In genomic region chr16:8686879-8687278, GRCh38 we compare ENCODE assay signal across 1 cellular context.
TF ChIP-seq lines count a peak whose summit lies in the region.

No MANE protein-coding gene starts in this region.

TF ChIP-seq in SK-N-SH treated with all-trans-retinoic acid at 6 μM for 48 hours, 23 proteins besides CTCF, POLR2A, EP300 and RAD21 (continued from another document):
- no peak for TF ChIP-seq POU6F1 (CRISPR knock-in tag; IDR thresholded peaks at IDR 0.05; ENCODE audit: borderline replicate concordance, low read depth)
- TF ChIP-seq ZFP3 (CRISPR knock-in tag; IDR thresholded peaks at IDR 0.05) = no peak
- no peak for TF ChIP-seq GLIS3 (CRISPR knock-in tag; IDR thresholded peaks at IDR 0.05)
- TF ChIP-seq RARB (CRISPR knock-in tag; IDR thresholded peaks at IDR 0.05) = no peak
- no peak for TF ChIP-seq CREB5 (CRISPR knock-in tag; IDR thresholded peaks at IDR 0.05; ENCODE audit: low read depth)
- no peak for TF ChIP-seq BACH2 (CRISPR knock-in tag; IDR thresholded peaks at IDR 0.05; ENCODE audit: borderline replicate concordance)
- no peak for TF ChIP-seq ZNF70 (CRISPR knock-in tag; IDR thresholded peaks at IDR 0.05)
